Comparison of ENCODE assay signal across 33 cellular contexts in the genomic region with DNA sequence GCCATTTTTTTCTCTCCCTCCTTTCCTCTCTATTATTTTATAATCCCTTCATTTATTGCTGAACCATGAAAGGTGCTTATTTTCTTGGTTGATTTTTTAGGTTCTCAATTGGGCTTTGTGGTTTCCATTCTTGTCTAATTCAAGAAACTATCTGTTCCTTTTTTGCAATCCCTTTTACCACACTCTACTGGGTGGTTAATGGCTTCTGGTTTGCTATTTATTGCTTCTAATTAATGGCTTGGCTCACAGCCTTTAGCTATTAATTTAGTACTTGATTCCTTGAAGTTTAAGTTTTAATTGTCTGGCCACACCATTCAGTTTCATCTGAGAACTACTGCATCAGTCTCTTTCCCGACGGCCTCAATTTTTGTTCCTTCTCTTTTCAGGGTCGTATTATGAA. TPM values are rescaled to one million over a fixed set of nuclear protein-coding genes. Genes with fewer than 3 reads are reported as not detected.
"Had no signal": no experiment of that assay in that cellular context is flagged by ENCODE, and none has a peak within 500 bp of the region (broad histone marks: within the 10 kb centered on the region; RNA-seq: fewer than 3 reads in every experiment).

No MANE protein-coding gene starts in this region.

- H3K27me3 ChIP-seq: SJCRH30 had no signal

- H3K36me3 ChIP-seq: brain microvascular endothelial cell, cardiac muscle cell, SJCRH30, WERI-Rb-1 had no signal

- ATAC-seq: activated CD4-positive, alpha-beta T cell treated with anti-CD3 and anti-CD28 coated beads for 36 hours; activated T-helper 17 cell treated with anti-CD3 and anti-CD28 coated beads, Interleukin-2, amount 50 U/mL, for 72 hours; Panc1; Right ventricle myocardium inferior had no signal

- H3K27ac ChIP-seq: brain microvascular endothelial cell, cardiac muscle cell, SJCRH30, WERI-Rb-1 had no signal

- H3K4me3 ChIP-seq: cardiac muscle cell, SJCRH30 had no signal

- H3K36me3 Mint-ChIP-seq: activated naive CD8-positive, alpha-beta T cell had no signal

- H3K4me1 Mint-ChIP-seq: activated CD4-positive, alpha-beta memory T cell treated with anti-CD3 and anti-CD28 coated beads, Interleukin-2, amount 10 ng/mL, durations not matched to agents 7 days and 5 days; activated T-helper 17 cell treated with anti-CD3 and anti-CD28 coated beads, Interleukin-2, amount 50 U/mL, for 72 hours had no signal

- H3K4me2 ChIP-seq: SK-N-SH had no signal

- H3K27ac Mint-ChIP-seq: activated CD4-positive, alpha-beta memory T cell treated with anti-CD3 and anti-CD28 coated beads, Interleukin-2, amount 10 ng/mL, durations not matched to agents 7 days and 5 days; activated CD4-positive, alpha-beta T cell treated with anti-CD3 and anti-CD28 coated beads for 36 hours; activated naive CD4-positive, alpha-beta T cell treated with anti-CD3 and anti-CD28 coated beads for 36 hours; activated naive CD8-positive, alpha-beta T cell; activated T-helper 17 cell treated with anti-CD3 and anti-CD28 coated beads, Interleukin-2, amount 50 U/mL, for 72 hours had no signal

- H3K4me3 Mint-ChIP-seq: activated CD4-positive, alpha-beta memory T cell treated with anti-CD3 and anti-CD28 coated beads, Interleukin-2, amount 10 ng/mL, durations not matched to agents 7 days and 5 days; activated CD4-positive, alpha-beta T cell treated with anti-CD3 and anti-CD28 coated beads for 36 hours; activated naive CD4-positive, alpha-beta T cell treated with anti-CD3 and anti-CD28 coated beads for 36 hours; activated naive CD8-positive, alpha-beta T cell; activated T-helper 17 cell treated with anti-CD3 and anti-CD28 coated beads, Interleukin-2, amount 50 U/mL, for 72 hours had no signal

- H3K9me3 ChIP-seq: SJCRH30, SK-N-SH had no signal

- H3K9me3 Mint-ChIP-seq: activated CD4-positive, alpha-beta memory T cell treated with anti-CD3 and anti-CD28 coated beads, Interleukin-2, amount 10 ng/mL, durations not matched to agents 7 days and 5 days; activated naive CD4-positive, alpha-beta T cell treated with anti-CD3 and anti-CD28 coated beads for 36 hours had no signal

- DNase-seq: activated CD4-positive, alpha-beta memory T cell treated with anti-CD3 and anti-CD28 coated beads, Interleukin-2, amount 10 ng/mL, durations not matched to agents 7 days and 5 days; activated CD4-positive, alpha-beta T cell treated with anti-CD3 and anti-CD28 coated beads for 36 hours; activated CD4-positive, alpha-beta T cell treated with anti-CD3 and anti-CD28 coated beads, Interleukin-2, amount 50 U/mL, for 1 hour; activated gamma-delta T cell; activated naive CD4-positive, alpha-beta T cell treated with anti-CD3 and anti-CD28 coated beads for 36 hours; activated T-cell treated with anti-CD3 and anti-CD28 coated beads for 4 hours; activated T-cell treated with anti-CD3 and anti-CD28 coated beads, Interleukin-2, amount 50 U/mL, for 48 hours; brain microvascular endothelial cell; cerebellar nuclear complex; KG1; NCI-H1048; NCI-H1417 treated with DMSO at 0.1 percent for 48 hours; NCI-H1694; NCI-H2029 treated with DMSO at 0.1 percent for 48 hours; NCI-H345; NCI-H510A; NCI-H526 treated with DMSO at 0.1 percent for 48 hours; NCI-H82; NK-92 treated with Interleukin-12 subunit alpha and Interleukin-12 subunit beta, amount 100 ng/mL, for 24 hours; OCI-M1; RPMI8226; SJCRH30; SK-N-SH; T-helper 1 cell; WERI-Rb-1 had no signal

- H3K4me1 ChIP-seq: SJCRH30 had no signal

RNA-seq across cellular contexts. Expression of a gene that starts 5.6 kb away (rescaled TPM):
- total RNA-seq: activated CD4-positive, alpha-beta memory T cell treated with anti-CD3 and anti-CD28 coated beads, Interleukin-2, amount 10 ng/mL, durations not matched to agents 7 days and 5 days; activated CD4-positive, alpha-beta T cell treated with anti-CD3 and anti-CD28 coated beads for 36 hours; activated CD8-positive, alpha-beta memory T cell treated with anti-CD3 and anti-CD28 coated beads for 36 hours; activated naive CD4-positive, alpha-beta T cell treated with anti-CD3 and anti-CD28 coated beads for 36 hours; activated T-helper 17 cell treated with anti-CD3 and anti-CD28 coated beads, Interleukin-2, amount 50 U/mL, for 72 hours; MCF 10A; T-helper 2 cell treated with Interferon-gamma antibody and Interleukin-4, amounts not matched to agents 100 ng/mL and 5 ng/mL, for 36 hours had no signal
